In genomic region chr13:51501592-51502205, GRCh38 we compare ENCODE assay signal across 10 cellular contexts. TPM values are rescaled to one million over a fixed set of nuclear protein-coding genes. Genes with fewer than 3 reads are reported as not detected.
DNase-seq lines count a peak whose midpoint lies in the region; ATAC-seq lines count a peak whose summit lies in the region.
"Had no signal": no experiment of that assay in that cellular context is flagged by ENCODE, and none has a peak within 500 bp of the region (broad histone marks: within the 10 kb centered on the region; RNA-seq: fewer than 3 reads in every experiment).

No MANE protein-coding gene starts in this region.

- peak overlapping the region; percentile 47 for H3K4me3 Mint-ChIP-seq in activated T-helper 17 cell treated with anti-CD3 and anti-CD28 coated beads, Interleukin-2, amount 50 U/mL, for 72 hours

- H3K27me3 Mint-ChIP-seq in activated T-helper 17 cell treated with anti-CD3 and anti-CD28 coated beads, Interleukin-2, amount 50 U/mL, for 72 hours, result no peaks in the 10 kb centered on the region

- no peaks in the 10 kb centered on the region for H3K36me3 Mint-ChIP-seq in activated T-helper 17 cell treated with anti-CD3 and anti-CD28 coated beads, Interleukin-2, amount 50 U/mL, for 72 hours (ENCODE audit: low read depth)

- ATAC-seq in GM18870 (IDR thresholded peaks at IDR 0.05; ENCODE audit: unreplicated experiment), result peak; percentile 37
- ATAC-seq in HG03095 (IDR thresholded peaks at IDR 0.05; ENCODE audit: unreplicated experiment), result peak; percentile 32
- no peak for ATAC-seq in activated T-helper 17 cell treated with anti-CD3 and anti-CD28 coated beads, Interleukin-2, amount 50 U/mL, for 72 hours (replicated peaks)

- no peak overlapping the region for H3K27ac ChIP-seq in substantia nigra (ENCODE audit: low read depth, low read length, poor library complexity, severe bottlenecking)
- H3K27ac ChIP-seq: tibial artery had no signal

- H3K4me1 Mint-ChIP-seq in activated T-helper 17 cell treated with anti-CD3 and anti-CD28 coated beads, Interleukin-2, amount 50 U/mL, for 72 hours, result peaks cover 19% of the 10 kb centered on the region

- DNase-seq in 8988T, result peak; percentile 19
- DNase-seq in NCI-H2029 treated with DMSO at 0.1 percent for 48 hours (lab: John Stamatoyannopoulos, UW), result no peak
- no peak for DNase-seq in NCI-H345 (lab: John Stamatoyannopoulos, UW)
- DNase-seq in substantia nigra (lab: John Stamatoyannopoulos, UW), result no peak
- no peak for DNase-seq in germinal center (ENCODE audit: low spot score)
- DNase-seq: NCI-H526, tibial artery had no signal

- no peaks in the 10 kb centered on the region for H3K9me3 Mint-ChIP-seq in activated T-helper 17 cell treated with anti-CD3 and anti-CD28 coated beads, Interleukin-2, amount 50 U/mL, for 72 hours

- peak overlapping the region; percentile 82 for H3K27ac Mint-ChIP-seq in activated T-helper 17 cell treated with anti-CD3 and anti-CD28 coated beads, Interleukin-2, amount 50 U/mL, for 72 hours

RNA-seq across cellular contexts. Expression of gene INTS6, which starts 48.9 kb away (rescaled TPM):
- 10 to 100 TPM; 54.2 to 69.4 TPM for total RNA-seq in activated T-helper 17 cell treated with anti-CD3 and anti-CD28 coated beads, Interleukin-2, amount 50 U/mL, for 72 hours
